In the genomic region with DNA sequence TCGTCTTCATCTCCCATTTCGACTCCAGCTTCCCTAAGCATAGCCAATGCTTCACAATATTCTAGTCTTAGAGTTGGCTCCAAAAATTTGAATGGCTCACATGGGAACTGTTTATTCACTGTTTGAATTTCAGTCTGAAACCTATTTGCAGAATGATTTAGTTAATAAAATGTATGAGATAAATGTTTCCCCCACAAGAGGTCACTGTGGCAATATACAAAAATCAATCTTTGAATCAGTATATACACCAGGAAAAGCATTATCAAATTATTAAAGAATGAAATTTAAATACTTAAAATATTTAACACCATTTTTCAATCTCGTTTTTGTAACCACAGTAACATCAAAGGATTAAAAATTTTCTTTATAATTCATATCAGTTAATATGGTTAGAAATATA, we compare ENCODE assay signal across 8 cellular contexts. TPM values are rescaled to one million over a fixed set of nuclear protein-coding genes. Genes with fewer than 3 reads are reported as not detected.
DNase-seq lines count a peak whose midpoint lies in the region; ATAC-seq and TF ChIP-seq lines count a peak whose summit lies in the region.

No MANE protein-coding gene starts in this region.

- H3K9me3 ChIP-seq in H9 (ENCODE audit: control insufficient read depth, low read depth, low read length): no peaks in the 10 kb centered on the region
- H3K9me3 ChIP-seq in OCI-LY7 (ENCODE audit: low read length): no peaks in the 10 kb centered on the region

- H3K27ac Mint-ChIP-seq in H9: no peak overlapping the region
- peak overlapping the region in 1 of 2 donors; percentile 79 for H3K27ac Mint-ChIP-seq in effector memory CD8-positive, alpha-beta T cell

- H3K79me1 ChIP-seq in H9 (ENCODE audit: insufficient read depth, low read depth, low read length, poor library complexity, severe bottlenecking): no peaks in the 10 kb centered on the region

- H3K4ac ChIP-seq in H9 (ENCODE audit: low read depth, low read length): no peak overlapping the region

- H3K27ac ChIP-seq in C4-2B: no peak overlapping the region
- no peak overlapping the region for H3K27ac ChIP-seq in H9 (ENCODE audit: insufficient read length, low read depth, low read length)
- H3K27ac ChIP-seq in OCI-LY7 (ENCODE audit: low read depth, low read length, poor library complexity, severe bottlenecking): peak overlapping the region; percentile 36

- H3K23me2 ChIP-seq in H9 (ENCODE audit: insufficient read length, low read depth, low read length, poor library complexity, severe bottlenecking): no peaks in the 10 kb centered on the region

- DNase-seq in H9 (no peak), OCI-LY7 (ENCODE audit: low spot score) (peak; percentile 69), non-pigmented ciliary epithelial cell (ENCODE audit: low read depth) (peak; percentile 10), posterior vena cava (ENCODE audit: low spot score) (no peak)
- peak; percentile 25 to 36 (median 33) for DNase-seq in effector memory CD8-positive, alpha-beta T cell

- POLR2A ChIA-PET in OCI-LY7 (lab: Charles Lee): no interaction called here

- no peaks in the 10 kb centered on the region for H3K27me3 ChIP-seq in H9 (ENCODE audit: insufficient read depth, low read length)

- no peaks in the 10 kb centered on the region for H3K27me3 Mint-ChIP-seq in H9 (ENCODE audit: low read depth)
- no peaks in the 10 kb centered on the region for H3K27me3 Mint-ChIP-seq in effector memory CD8-positive, alpha-beta T cell

- H2AFZ ChIP-seq in H9 (ENCODE audit: low read length) (no peak overlapping the region), OCI-LY7 (ENCODE audit: low read length) (no peak overlapping the region)

- intact Hi-C loops in OCI-LY7 (cut with micrococcal nuclease; ENCODE audit: unreplicated experiment) (loop anchor here (1.0 to 10.0 kb wide), 10 partner anchors 66 to 819 kb away; no protein-coding TSS in a partner anchor), posterior vena cava (cut with DNase I) (loop anchor here in 1 of 2 donors (10.0 kb wide), 1 partner anchor 469 kb away; no protein-coding TSS in a partner anchor)

- H3K4me3 ChIP-seq in OCI-LY7 (ENCODE audit: low read depth, low read length, poor library complexity, severe bottlenecking): no peak overlapping the region

- H3K14ac ChIP-seq in H9 (ENCODE audit: insufficient read depth, low read length): no peak overlapping the region

- no peaks in the 10 kb centered on the region for H3K9me3 Mint-ChIP-seq in H9
- no peaks in the 10 kb centered on the region for H3K9me3 Mint-ChIP-seq in effector memory CD8-positive, alpha-beta T cell

- WGBS in H9 (ENCODE audit: extremely low coverage, insufficient read length, low lambda C conversion rate): no CpG with 5 or more reads among the region's 3 CpGs

- H4K8ac ChIP-seq in H9 (replicated peaks; ENCODE audit: insufficient read length, low read depth, low read length): no peak overlapping the region

- H3K4me3 Mint-ChIP-seq in H9: no peak overlapping the region
- H3K4me3 Mint-ChIP-seq in effector memory CD8-positive, alpha-beta T cell: no peak overlapping the region

- H3K36me3 ChIP-seq in OCI-LY7 (ENCODE audit: insufficient read depth, low read length): peaks cover 62% of the 10 kb centered on the region

- peak; percentile 70 for ATAC-seq in effector memory CD8-positive, alpha-beta T cell (replicated peaks)
- ATAC-seq in GM21526 (IDR thresholded peaks at IDR 0.05; ENCODE audit: low FRiP score, unreplicated experiment): no peak
- no peak for ATAC-seq in HG03280 (IDR thresholded peaks at IDR 0.05; ENCODE audit: unreplicated experiment)

- no peak overlapping the region for H3K9ac ChIP-seq in H9 (ENCODE audit: extremely low read depth, insufficient read length, low read length)

- H3K4me1 Mint-ChIP-seq in H9: no peaks in the 10 kb centered on the region
- H3K4me1 Mint-ChIP-seq in effector memory CD8-positive, alpha-beta T cell (ENCODE audit: low read depth in 2 of 2): peaks cover 0 to 6% of the 10 kb centered on the region in 2 donors

- H3K23ac ChIP-seq in H9 (ENCODE audit: insufficient read length, low read depth, low read length): no peak overlapping the region

- no peak overlapping the region for H2BK20ac ChIP-seq in H9 (ENCODE audit: low read depth, low read length, poor library complexity, severe bottlenecking)

- H2AK5ac ChIP-seq in H9 (ENCODE audit: insufficient read length, low read length): no peak overlapping the region

- H3K18ac ChIP-seq in H9 (ENCODE audit: insufficient read length, low read depth, low read length): no peak overlapping the region

- H3K4me1 ChIP-seq in H9 (ENCODE audit: insufficient read depth, low read length) (no peaks in the 10 kb centered on the region), OCI-LY7 (ENCODE audit: insufficient read depth, low read length, poor library complexity, severe bottlenecking) (peaks cover 27% of the 10 kb centered on the region)

- no peak overlapping the region for H2BK12ac ChIP-seq in H9 (ENCODE audit: insufficient read length, low read depth, low read length)

- H3K79me2 ChIP-seq in H9 (ENCODE audit: insufficient read depth, low read length) (no peaks in the 10 kb centered on the region), OCI-LY7 (ENCODE audit: insufficient read depth, low read depth, low read length) (peaks cover 6% of the 10 kb centered on the region; the same call in 1 of the 2 replicates)

- H4K20me1 ChIP-seq in H9 (ENCODE audit: control insufficient read depth, insufficient read depth, insufficient read length) (no peaks in the 10 kb centered on the region), OCI-LY7 (ENCODE audit: insufficient read depth, low read length) (no peaks in the 10 kb centered on the region)

- H3K4me2 ChIP-seq in H9 (ENCODE audit: insufficient read depth, insufficient read length, low read length) (no peak overlapping the region), OCI-LY7 (ENCODE audit: low read length) (0 out of 2 replicates have a peak overlapping the region, but pooled peaks have one; percentile 20)

- no peaks in the 10 kb centered on the region for H3K9me2 ChIP-seq in OCI-LY7 (ENCODE audit: insufficient read depth, low read length)

- CTCF ChIA-PET in OCI-LY7 (lab: Charles Lee; ENCODE audit: unreplicated experiment): no interaction called here

- no peak overlapping the region for H2BK5ac ChIP-seq in H9 (ENCODE audit: insufficient read length, low read length)

- peaks cover under 1 to 15% (median 12%) of the 10 kb centered on the region in 3 experiments; a peak in 5 of 7 replicates for H3K36me3 Mint-ChIP-seq in H9 (ENCODE audit: insufficient read depth in 1 of 3, low read depth in 3 of 3)
- peaks cover 24% of the 10 kb centered on the region for H3K36me3 Mint-ChIP-seq in effector memory CD8-positive, alpha-beta T cell (ENCODE audit: insufficient read depth)

- no TSS peak for BruUV-seq in OCI-LY7 (replicated peaks; lab: Mats Ljungman, UMichigan)

- H2BK15ac ChIP-seq in H9 (ENCODE audit: low read depth, low read length): no peak overlapping the region

- TF ChIP-seq CTCF in C4-2B (conservative IDR thresholded peaks at IDR 0.05) (peak; percentile 69), H9 (conservative IDR thresholded peaks at IDR 0.05) (peak; percentile 64), OCI-LY7 (conservative IDR thresholded peaks at IDR 0.05; ENCODE audit: low read length) (peak; percentile 88)

- no peak overlapping the region for H2BK120ac ChIP-seq in H9 (ENCODE audit: low read depth, low read length, poor library complexity, severe bottlenecking)

- H3K56ac ChIP-seq in H9 (ENCODE audit: insufficient read length, low read depth, low read length): no peak overlapping the region

- no peak overlapping the region for H3T11ph ChIP-seq in H9 (ENCODE audit: low read length)

- no peak overlapping the region for H4K91ac ChIP-seq in H9 (ENCODE audit: insufficient read length, low read depth, low read length)

- no peak overlapping the region for H4K5ac ChIP-seq in H9 (ENCODE audit: insufficient read length, low read depth, low read length)

RNA-seq across cellular contexts. Expression of a gene that starts 40.0 kb away (rescaled TPM):
- 112 and 113 TPM in 2 replicates for total RNA-seq in H9 (2021)
- total RNA-seq in OCI-LY7 (2014; rRNA removed; shearing (Covaris generic)): 61.2 and 66.1 TPM in 2 replicates
- 171 and 177 TPM in 2 replicates for total RNA-seq in OCI-LY7 (2022)
- 10 to 100 TPM; 14.4 to 15.5 TPM for total RNA-seq in posterior vena cava

Comparison
In these comparisons a context has a peak if more than half of its experiments do, and no peak if none do; other contexts are left out.
1. DNase-seq: peak in OCI-LY7 (single experiment), effector memory CD8-positive, alpha-beta T cell (3 of 3) and non-pigmented ciliary epithelial cell (single experiment); none in H9 (single experiment) and posterior vena cava (single experiment).
2. Peak in every context shown above with its lines, with median percentiles within 50 percentile points of each other: CTCF ChIP-seq.